Comparison of ENCODE assay signal across 18 cellular contexts in genomic region chr9:98085058-98085457, GRCh38. TPM values are rescaled to one million over a fixed set of nuclear protein-coding genes. Genes with fewer than 3 reads are reported as not detected.
DNase-seq lines count a peak whose midpoint lies in the region; ATAC-seq and TF ChIP-seq lines count a peak whose summit lies in the region.
"Had no signal": no experiment of that assay in that cellular context is flagged by ENCODE, and none has a peak within 500 bp of the region (broad histone marks: within the 10 kb centered on the region; RNA-seq: fewer than 3 reads in every experiment).

No MANE protein-coding gene starts in this region.

- intact Hi-C loops in activated CD8-positive, alpha-beta T cell treated with anti-CD3 and anti-CD28 coated beads for 36 hours (cut with micrococcal nuclease): no loop called here

- no peaks in the 10 kb centered on the region for H3K9me3 Mint-ChIP-seq in activated CD8-positive, alpha-beta T cell treated with anti-CD3 and anti-CD28 coated beads for 36 hours
- H3K9me3 Mint-ChIP-seq in activated CD8-positive, alpha-beta T cell treated with anti-CD3 and anti-CD28 coated beads, Interleukin-2, amount 10 ng/mL, durations not matched to agents 7 days and 5 days (ENCODE audit: insufficient read depth): no peaks in the 10 kb centered on the region
- H3K9me3 Mint-ChIP-seq in stimulated activated naive CD8-positive, alpha-beta T cell treated with anti-CD3 and anti-CD28 coated beads, Interleukin-15, Interleukin-2, amounts not matched to agents 100 ng/mL and 50 ng/mL, for 24 hours: no peaks in the 10 kb centered on the region
- H3K9me3 Mint-ChIP-seq in stimulated activated naive CD8-positive, alpha-beta T cell treated with anti-CD3 and anti-CD28 coated beads, Interleukin-15, amount 100 ng/mL, for 72 hours: no peaks in the 10 kb centered on the region
- H3K9me3 Mint-ChIP-seq in immature natural killer cell (no peaks in the 10 kb centered on the region), type B pancreatic cell (no peaks in the 10 kb centered on the region), endothelial cell (ENCODE audit: unreplicated experiment) (no peaks in the 10 kb centered on the region)
- H3K9me3 Mint-ChIP-seq: activated T-helper 1 cell treated with anti-CD3 and anti-CD28 coated beads, Interleukin-12 subunit alpha, Interleukin-12 subunit beta, Interleukin-2, Interleukin-4 antibody, amounts not matched to agents 30 ng/mL and 10 ng/mL and 1 ng/mL, durations not matched to agents 14 hours and 24 hours and 36 hours; brain had no signal

- peak overlapping the region; percentile 39 for H3K27ac Mint-ChIP-seq in activated CD8-positive, alpha-beta T cell treated with anti-CD3 and anti-CD28 coated beads for 36 hours
- H3K27ac Mint-ChIP-seq in activated CD8-positive, alpha-beta T cell treated with anti-CD3 and anti-CD28 coated beads, Interleukin-2, amount 10 ng/mL, durations not matched to agents 7 days and 5 days: no peak overlapping the region
- peak overlapping the region; percentile 5 for H3K27ac Mint-ChIP-seq in stimulated activated naive CD8-positive, alpha-beta T cell treated with anti-CD3 and anti-CD28 coated beads, Interleukin-15, Interleukin-2, amounts not matched to agents 100 ng/mL and 50 ng/mL, for 24 hours
- H3K27ac Mint-ChIP-seq in stimulated activated naive CD8-positive, alpha-beta T cell treated with anti-CD3 and anti-CD28 coated beads, Interleukin-15, amount 100 ng/mL, for 72 hours: peak overlapping the region in 1 of 2 donors; percentile 81
- H3K27ac Mint-ChIP-seq in immature natural killer cell (peak overlapping the region; percentile 60 to 81 (median 70)), type B pancreatic cell (peak overlapping the region; percentile 22), endothelial cell (ENCODE audit: unreplicated experiment) (no peak overlapping the region)
- H3K27ac Mint-ChIP-seq: activated T-helper 1 cell treated with anti-CD3 and anti-CD28 coated beads, Interleukin-12 subunit alpha, Interleukin-12 subunit beta, Interleukin-2, Interleukin-4 antibody, amounts not matched to agents 30 ng/mL and 10 ng/mL and 1 ng/mL, durations not matched to agents 14 hours and 24 hours and 36 hours had no signal

- CTCF ChIA-PET in activated CD8-positive, alpha-beta T cell treated with anti-CD3 and anti-CD28 coated beads for 36 hours (lab: Charles Lee): interaction anchor here (1.1 to 1.8 kb wide), 2 partner anchors 9 to 10 kb away, joined by 4 to 7 read pairs; no protein-coding TSS in a partner anchor
- CTCF ChIA-PET in activated CD8-positive, alpha-beta T cell treated with anti-CD3 and anti-CD28 coated beads, Interleukin-2, amount 10 ng/mL, durations not matched to agents 7 days and 5 days (lab: Charles Lee): interaction anchor here (0.8 to 2.0 kb wide), 4 partner anchors 9 to 33 kb away, joined by 3 to 6 read pairs (median 3); no protein-coding TSS in a partner anchor

- POLR2A ChIA-PET in activated CD8-positive, alpha-beta T cell treated with anti-CD3 and anti-CD28 coated beads for 36 hours (lab: Charles Lee): interaction anchor here (1.0 to 2.6 kb wide), 4 partner anchors 11 to 33 kb away, joined by 3 to 7 read pairs (median 6); partner anchors contain the start of gene TRIM14
- POLR2A ChIA-PET in activated CD8-positive, alpha-beta T cell treated with anti-CD3 and anti-CD28 coated beads, Interleukin-2, amount 10 ng/mL, durations not matched to agents 7 days and 5 days (lab: Charles Lee): interaction anchor here (0.6 to 1.2 kb wide), 3 partner anchors 13 to 38 kb away, joined by 3 to 4 read pairs (median 4); partner anchors contain the start of gene NANS

- H3K4me3 Mint-ChIP-seq in activated CD8-positive, alpha-beta T cell treated with anti-CD3 and anti-CD28 coated beads for 36 hours: no peak overlapping the region
- H3K4me3 Mint-ChIP-seq in activated CD8-positive, alpha-beta T cell treated with anti-CD3 and anti-CD28 coated beads, Interleukin-2, amount 10 ng/mL, durations not matched to agents 7 days and 5 days: no peak overlapping the region
- no peak overlapping the region for H3K4me3 Mint-ChIP-seq in stimulated activated naive CD8-positive, alpha-beta T cell treated with anti-CD3 and anti-CD28 coated beads, Interleukin-15, Interleukin-2, amounts not matched to agents 100 ng/mL and 50 ng/mL, for 24 hours
- H3K4me3 Mint-ChIP-seq in stimulated activated naive CD8-positive, alpha-beta T cell treated with anti-CD3 and anti-CD28 coated beads, Interleukin-15, amount 100 ng/mL, for 72 hours: no peak overlapping the region
- no peak overlapping the region for H3K4me3 Mint-ChIP-seq in immature natural killer cell
- no peak overlapping the region for H3K4me3 Mint-ChIP-seq in type B pancreatic cell
- H3K4me3 Mint-ChIP-seq in endothelial cell (ENCODE audit: unreplicated experiment): no peak overlapping the region
- H3K4me3 Mint-ChIP-seq: activated T-helper 1 cell treated with anti-CD3 and anti-CD28 coated beads, Interleukin-12 subunit alpha, Interleukin-12 subunit beta, Interleukin-2, Interleukin-4 antibody, amounts not matched to agents 30 ng/mL and 10 ng/mL and 1 ng/mL, durations not matched to agents 14 hours and 24 hours and 36 hours; brain had no signal

- H3K36me3 Mint-ChIP-seq in activated CD8-positive, alpha-beta T cell treated with anti-CD3 and anti-CD28 coated beads for 36 hours (ENCODE audit: low read depth): peaks cover 50% of the 10 kb centered on the region
- H3K36me3 Mint-ChIP-seq in activated CD8-positive, alpha-beta T cell treated with anti-CD3 and anti-CD28 coated beads, Interleukin-2, amount 10 ng/mL, durations not matched to agents 7 days and 5 days (ENCODE audit: low read depth): peaks cover 75% of the 10 kb centered on the region
- peaks cover 76% of the 10 kb centered on the region for H3K36me3 Mint-ChIP-seq in stimulated activated naive CD8-positive, alpha-beta T cell treated with anti-CD3 and anti-CD28 coated beads, Interleukin-15, Interleukin-2, amounts not matched to agents 100 ng/mL and 50 ng/mL, for 24 hours (ENCODE audit: low read depth)
- peaks cover 8 to 25% (median 9%) of the 10 kb centered on the region in 3 donors for H3K36me3 Mint-ChIP-seq in immature natural killer cell
- peaks cover 21% of the 10 kb centered on the region for H3K36me3 Mint-ChIP-seq in type B pancreatic cell
- no peaks in the 10 kb centered on the region for H3K36me3 Mint-ChIP-seq in endothelial cell (ENCODE audit: low read depth, unreplicated experiment)

- peaks cover 33% of the 10 kb centered on the region for H3K4me1 Mint-ChIP-seq in activated CD8-positive, alpha-beta T cell treated with anti-CD3 and anti-CD28 coated beads for 36 hours (ENCODE audit: low read depth)
- peaks cover 28% of the 10 kb centered on the region for H3K4me1 Mint-ChIP-seq in activated CD8-positive, alpha-beta T cell treated with anti-CD3 and anti-CD28 coated beads, Interleukin-2, amount 10 ng/mL, durations not matched to agents 7 days and 5 days (ENCODE audit: low read depth)
- peaks cover 35% of the 10 kb centered on the region for H3K4me1 Mint-ChIP-seq in stimulated activated naive CD8-positive, alpha-beta T cell treated with anti-CD3 and anti-CD28 coated beads, Interleukin-15, Interleukin-2, amounts not matched to agents 100 ng/mL and 50 ng/mL, for 24 hours (ENCODE audit: low read depth)
- H3K4me1 Mint-ChIP-seq in stimulated activated naive CD8-positive, alpha-beta T cell treated with anti-CD3 and anti-CD28 coated beads, Interleukin-15, amount 100 ng/mL, for 72 hours: peaks cover 47% of the 10 kb centered on the region
- H3K4me1 Mint-ChIP-seq in immature natural killer cell (peaks cover 26 to 43% of the 10 kb centered on the region in 2 donors), type B pancreatic cell (ENCODE audit: unreplicated experiment) (peaks cover 17% of the 10 kb centered on the region), endothelial cell (ENCODE audit: unreplicated experiment) (peaks cover 7% of the 10 kb centered on the region)

- no peak for TF ChIP-seq CTCF in activated CD8-positive, alpha-beta T cell treated with anti-CD3 and anti-CD28 coated beads for 36 hours (IDR thresholded peaks at IDR 0.05)
- TF ChIP-seq CTCF in type B pancreatic cell (conservative IDR thresholded peaks at IDR 0.05) (no peak), endothelial cell (IDR thresholded peaks at IDR 0.05; ENCODE audit: unreplicated experiment) (no peak)

- H3K27me3 Mint-ChIP-seq in activated CD8-positive, alpha-beta T cell treated with anti-CD3 and anti-CD28 coated beads for 36 hours: no peaks in the 10 kb centered on the region
- no peaks in the 10 kb centered on the region for H3K27me3 Mint-ChIP-seq in activated CD8-positive, alpha-beta T cell treated with anti-CD3 and anti-CD28 coated beads, Interleukin-2, amount 10 ng/mL, durations not matched to agents 7 days and 5 days (ENCODE audit: low read depth)
- no peaks in the 10 kb centered on the region for H3K27me3 Mint-ChIP-seq in stimulated activated naive CD8-positive, alpha-beta T cell treated with anti-CD3 and anti-CD28 coated beads, Interleukin-15, Interleukin-2, amounts not matched to agents 100 ng/mL and 50 ng/mL, for 24 hours
- H3K27me3 Mint-ChIP-seq in stimulated activated naive CD8-positive, alpha-beta T cell treated with anti-CD3 and anti-CD28 coated beads, Interleukin-15, amount 100 ng/mL, for 72 hours: no peaks in the 10 kb centered on the region
- H3K27me3 Mint-ChIP-seq in immature natural killer cell (ENCODE audit: low read depth in 3 of 3) (peaks cover 0 to 4% (median 0%) of the 10 kb centered on the region in 3 donors), type B pancreatic cell (no peaks in the 10 kb centered on the region), endothelial cell (ENCODE audit: unreplicated experiment) (peaks cover 4% of the 10 kb centered on the region)

- DNase-seq in activated CD8-positive, alpha-beta T cell treated with anti-CD3 and anti-CD28 coated beads for 36 hours: no peak
- no peak for DNase-seq in activated CD8-positive, alpha-beta T cell treated with anti-CD3 and anti-CD28 coated beads, Interleukin-2, amount 10 ng/mL, durations not matched to agents 7 days and 5 days
- DNase-seq in stimulated activated naive CD8-positive, alpha-beta T cell treated with anti-CD3 and anti-CD28 coated beads, Interleukin-15, amount 100 ng/mL, for 72 hours: no peak
- DNase-seq in immature natural killer cell: no peak
- DNase-seq in type B pancreatic cell (ENCODE audit: extremely low spot score, unreplicated experiment): no peak
- no peak for DNase-seq in endothelial cell (ENCODE audit: low spot score)
- no peak for DNase-seq in NCI-H345 (lab: John Stamatoyannopoulos, UW)
- DNase-seq: activated CD4-positive, CD25-positive, alpha-beta regulatory T cell treated with anti-CD3 and anti-CD28 coated beads, Interleukin-2, amount 50 U/mL, for 72 hours; Caco-2; GDM1; H7; left lung; NCI-H748 treated with DMSO at 0.1 percent for 48 hours; T-helper 2 cell; trophoblast cell had no signal

- no peak for ATAC-seq in activated CD8-positive, alpha-beta T cell treated with anti-CD3 and anti-CD28 coated beads for 36 hours
- no peak for ATAC-seq in activated CD8-positive, alpha-beta T cell treated with anti-CD3 and anti-CD28 coated beads, Interleukin-2, amount 10 ng/mL, durations not matched to agents 7 days and 5 days
- ATAC-seq in stimulated activated naive CD8-positive, alpha-beta T cell treated with anti-CD3 and anti-CD28 coated beads, Interleukin-15, amount 100 ng/mL, for 72 hours: no peak
- ATAC-seq: left lung had no signal

RNA-seq across cellular contexts. Expression of gene NANS, which starts 28.5 kb away (rescaled TPM):
- total RNA-seq in activated CD8-positive, alpha-beta T cell treated with anti-CD3 and anti-CD28 coated beads for 36 hours: 10 to 100 TPM; 51.2 to 51.8 TPM
- total RNA-seq in activated CD8-positive, alpha-beta T cell treated with anti-CD3 and anti-CD28 coated beads, Interleukin-2, amount 10 ng/mL, durations not matched to agents 7 days and 5 days: 10 to 100 TPM; 45.5 to 46.6 TPM
- polyA plus RNA-seq in immature natural killer cell: 10 to 100 TPM; 21.5 to 41.8 (median 34.1) TPM
- 44.6 and 48.1 TPM in 2 replicates for total RNA-seq in type B pancreatic cell (ENCODE audit: low replicate concordance)
- total RNA-seq in endothelial cell (ENCODE audit: unreplicated experiment): 41.4 TPM

RNA-seq across cellular contexts. Expression of gene TRIM14, which starts 34.0 kb away (rescaled TPM):
- 10 to 100 TPM; 39.6 to 41.8 TPM for total RNA-seq in activated CD8-positive, alpha-beta T cell treated with anti-CD3 and anti-CD28 coated beads for 36 hours
- 10 to 100 TPM; 85.2 to 90.5 TPM for total RNA-seq in activated CD8-positive, alpha-beta T cell treated with anti-CD3 and anti-CD28 coated beads, Interleukin-2, amount 10 ng/mL, durations not matched to agents 7 days and 5 days
- 10 to 100 TPM; 34.8 to 95.0 (median 35.9) TPM for polyA plus RNA-seq in immature natural killer cell
- total RNA-seq in type B pancreatic cell (ENCODE audit: low replicate concordance) (9.9 and 18.8 TPM in 2 replicates), endothelial cell (ENCODE audit: unreplicated experiment) (0.97 TPM)

Comparison
In these comparisons a context has a peak if more than half of its experiments do, and no peak if none do; other contexts are left out.
1. H3K27ac Mint-ChIP-seq: peak in activated CD8-positive, alpha-beta T cell treated with anti-CD3 and anti-CD28 coated beads for 36 hours (single experiment), stimulated activated naive CD8-positive, alpha-beta T cell treated with anti-CD3 and anti-CD28 coated beads, Interleukin-15, Interleukin-2, amounts not matched to agents 100 ng/mL and 50 ng/mL, for 24 hours (single experiment), immature natural killer cell (6 of 6) and type B pancreatic cell (single experiment); none in activated CD8-positive, alpha-beta T cell treated with anti-CD3 and anti-CD28 coated beads, Interleukin-2, amount 10 ng/mL, durations not matched to agents 7 days and 5 days (single experiment) and endothelial cell (single experiment).